Comparison of ENCODE assay signal across 23 cellular contexts in the genomic region with DNA sequence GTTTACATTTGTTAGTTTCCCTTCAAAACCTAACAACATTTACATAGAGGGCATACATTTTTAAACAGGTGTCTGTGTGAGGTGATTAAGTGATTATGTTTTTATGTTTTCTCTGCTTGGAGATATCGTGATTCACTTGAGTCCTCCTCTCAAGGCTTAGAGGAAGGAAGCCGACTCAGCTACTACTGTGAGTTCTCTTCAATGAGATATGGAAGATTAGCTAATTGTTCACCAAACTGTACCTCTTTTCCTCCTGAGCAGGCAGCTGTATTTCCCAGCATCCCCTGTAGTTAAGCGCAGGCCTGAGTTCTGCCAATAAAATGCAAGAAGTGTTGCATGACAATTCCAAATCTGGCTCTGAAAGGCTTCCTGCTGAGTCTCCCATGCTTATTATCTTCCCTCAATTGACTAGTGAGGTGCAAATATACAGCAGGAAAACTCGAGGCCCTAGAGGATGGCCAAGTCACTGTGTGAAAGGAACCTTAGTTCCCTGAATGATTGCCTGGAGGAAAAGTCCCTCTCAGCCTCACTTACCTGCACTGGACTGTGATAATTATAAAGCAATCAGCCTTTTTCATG.
"Had no signal": no experiment of that assay in that cellular context is flagged by ENCODE, and none has a peak within 500 bp of the region (broad histone marks: within the 10 kb centered on the region; RNA-seq: fewer than 3 reads in every experiment).

No MANE protein-coding gene starts in this region.

- H3K27ac Mint-ChIP-seq: activated CD4-positive, alpha-beta T cell treated with anti-CD3 and anti-CD28 coated beads for 36 hours; activated CD8-positive, alpha-beta memory T cell treated with anti-CD3 and anti-CD28 coated beads, Interleukin-2, amount 10 ng/mL, durations not matched to agents 7 days and 5 days; activated CD8-positive, alpha-beta T cell treated with anti-CD3 and anti-CD28 coated beads, Interleukin-2, amount 10 ng/mL, durations not matched to agents 7 days and 5 days; activated naive CD4-positive, alpha-beta T cell treated with anti-CD3 and anti-CD28 coated beads, Interleukin-2, amount 50 U/mL, for 24 hours; activated T-helper 2 cell treated with anti-CD3 and anti-CD28 coated beads, Interferon-gamma antibody, Interleukin-2, Interleukin-4, amounts not matched to agents 10 μg/mL and 5 μg/mL and 100 μg/mL, durations not matched to agents 14 hours and 24 hours and 36 hours; mesothelial cell of epicardium; naive B cell; nephron progenitor cell; T-helper 2 cell treated with Interferon-gamma antibody and Interleukin-4, amounts not matched to agents 5 μg/mL and 100 μg/mL, for 36 hours had no signal

- DNase-seq: activated CD4-positive, alpha-beta T cell treated with anti-CD3 and anti-CD28 coated beads for 36 hours; activated CD4-positive, CD25-positive, alpha-beta regulatory T cell; activated CD8-positive, alpha-beta memory T cell treated with anti-CD3 and anti-CD28 coated beads, Interleukin-2, amount 10 ng/mL, durations not matched to agents 7 days and 5 days; activated CD8-positive, alpha-beta T cell treated with anti-CD3 and anti-CD28 coated beads, Interleukin-2, amount 10 ng/mL, durations not matched to agents 7 days and 5 days; activated T-cell treated with anti-CD3 and anti-CD28 coated beads, Interleukin-2, amount 50 U/mL, for 48 hours; effector CD8-positive, alpha-beta T cell; left colon; mammary epithelial cell; naive B cell; nephron progenitor cell; occipital lobe; psoas muscle; stimulated activated CD4-positive, alpha-beta T cell treated with anti-CD3 and anti-CD28 coated beads, Interleukin-15, amount 100 ng/mL, for 24 hours; stimulated activated naive CD4-positive, alpha-beta T cell; tibial artery; upper lobe of right lung had no signal

- H3K36me3 Mint-ChIP-seq: activated CD8-positive, alpha-beta memory T cell treated with anti-CD3 and anti-CD28 coated beads, Interleukin-2, amount 10 ng/mL, durations not matched to agents 7 days and 5 days; activated naive CD4-positive, alpha-beta T cell treated with anti-CD3 and anti-CD28 coated beads, Interleukin-2, amount 50 U/mL, for 24 hours; mesothelial cell of epicardium; naive B cell had no signal

- H3K9me3 Mint-ChIP-seq: activated naive CD4-positive, alpha-beta T cell treated with anti-CD3 and anti-CD28 coated beads, Interleukin-2, amount 50 U/mL, for 24 hours; activated T-helper 2 cell treated with anti-CD3 and anti-CD28 coated beads, Interferon-gamma antibody, Interleukin-2, Interleukin-4, amounts not matched to agents 10 μg/mL and 5 μg/mL and 100 μg/mL, durations not matched to agents 14 hours and 24 hours and 36 hours; central memory CD8-positive, alpha-beta T cell; mesothelial cell of epicardium; nephron progenitor cell; T-helper 2 cell treated with Interferon-gamma antibody and Interleukin-4, amounts not matched to agents 5 μg/mL and 100 μg/mL, for 36 hours had no signal

- H3K27ac ChIP-seq: parathyroid adenoma, psoas muscle, suprapubic skin, tibial artery, upper lobe of right lung had no signal

- H2AFZ ChIP-seq: parathyroid adenoma had no signal

- H3K4me1 ChIP-seq: parathyroid adenoma, psoas muscle, suprapubic skin, tibial artery, upper lobe of right lung had no signal

- H3K4me3 Mint-ChIP-seq: activated CD4-positive, alpha-beta T cell treated with anti-CD3 and anti-CD28 coated beads for 36 hours; activated CD8-positive, alpha-beta memory T cell treated with anti-CD3 and anti-CD28 coated beads, Interleukin-2, amount 10 ng/mL, durations not matched to agents 7 days and 5 days; activated CD8-positive, alpha-beta T cell treated with anti-CD3 and anti-CD28 coated beads, Interleukin-2, amount 10 ng/mL, durations not matched to agents 7 days and 5 days; activated naive CD4-positive, alpha-beta T cell treated with anti-CD3 and anti-CD28 coated beads, Interleukin-2, amount 50 U/mL, for 24 hours; central memory CD8-positive, alpha-beta T cell; mesothelial cell of epicardium; naive B cell; nephron progenitor cell; T-helper 2 cell treated with Interferon-gamma antibody and Interleukin-4, amounts not matched to agents 5 μg/mL and 100 μg/mL, for 36 hours had no signal

- H3K27me3 ChIP-seq: suprapubic skin, tibial artery, upper lobe of right lung had no signal

- H3K9me3 ChIP-seq: psoas muscle, suprapubic skin, tibial artery, upper lobe of right lung had no signal

- H3K79me2 ChIP-seq: parathyroid adenoma had no signal

- H3K9ac ChIP-seq: parathyroid adenoma had no signal

- H3K4me1 Mint-ChIP-seq: activated naive CD4-positive, alpha-beta T cell treated with anti-CD3 and anti-CD28 coated beads, Interleukin-2, amount 50 U/mL, for 24 hours; central memory CD8-positive, alpha-beta T cell; naive B cell; nephron progenitor cell had no signal

- H3K27me3 Mint-ChIP-seq: activated CD8-positive, alpha-beta memory T cell treated with anti-CD3 and anti-CD28 coated beads, Interleukin-2, amount 10 ng/mL, durations not matched to agents 7 days and 5 days; central memory CD8-positive, alpha-beta T cell; naive B cell had no signal

- H3K36me3 ChIP-seq: suprapubic skin, tibial artery, upper lobe of right lung had no signal

- ATAC-seq: activated CD4-positive, alpha-beta T cell treated with anti-CD3 and anti-CD28 coated beads for 36 hours; activated CD8-positive, alpha-beta memory T cell treated with anti-CD3 and anti-CD28 coated beads, Interleukin-2, amount 10 ng/mL, durations not matched to agents 7 days and 5 days; activated CD8-positive, alpha-beta T cell treated with anti-CD3 and anti-CD28 coated beads, Interleukin-2, amount 10 ng/mL, durations not matched to agents 7 days and 5 days; left colon; psoas muscle; upper lobe of right lung had no signal

- H3K4me3 ChIP-seq: psoas muscle, suprapubic skin, tibial artery, upper lobe of right lung had no signal
